ENCODE assay signal across 11 cellular contexts in genomic region chr7:69451715-69452114, GRCh38.
"Had no signal": no experiment of that assay in that cellular context is flagged by ENCODE, and none has a peak within 500 bp of the region (broad histone marks: within the 10 kb centered on the region; RNA-seq: fewer than 3 reads in every experiment).

No MANE protein-coding gene starts in this region.

- H3K4me3 ChIP-seq: GM23248, GM23338, HAP-1 had no signal

- H3K27ac ChIP-seq: GM23248 had no signal

- H3K36me3 ChIP-seq: HAP-1 had no signal

- H2AFZ ChIP-seq: GM23248, GM23338 had no signal

- FAIRE-seq: H1, H54 had no signal

- ATAC-seq: GM23338, HCT116 had no signal

- DNase-seq: GM23248, GOT3, H7, H9, HCEC 1CT, HFFc6 had no signal

- H3K9me3 ChIP-seq: HAP-1 had no signal
